In genomic region chr21:44414291-44415072, GRCh38 we compare ENCODE assay signal across 1 cellular context.
TF ChIP-seq lines count a peak whose summit lies in the region.

No MANE protein-coding gene starts in this region.

TF ChIP-seq in HepG2, 621 proteins besides CTCF, POLR2A, EP300 and RAD21:
- TF ChIP-seq TAF1 (CRISPR knock-in tag; IDR thresholded peaks at IDR 0.05) (no peak), ZNF333 (CRISPR knock-in tag; IDR thresholded peaks at IDR 0.05; ENCODE audit: borderline replicate concordance) (no peak), KDM6A (CRISPR knock-in tag; IDR thresholded peaks at IDR 0.05; ENCODE audit: low read depth) (no peak), SP140L (CRISPR knock-in tag; IDR thresholded peaks at IDR 0.05; ENCODE audit: borderline replicate concordance) (no peak), NFRKB (IDR thresholded peaks at IDR 0.05) (no peak), HNRNPUL1 (IDR thresholded peaks at IDR 0.05; ENCODE audit: low read depth, low read length) (no peak), MAFG (CRISPR knock-in tag; IDR thresholded peaks at IDR 0.05) (no peak), TBL1XR1 (IDR thresholded peaks at IDR 0.05; ENCODE audit: borderline replicate concordance, low read length, partially characterized antibody) (no peak), TEAD3 (CRISPR knock-in tag; optimal IDR thresholded peaks at IDR 0.05; ENCODE audit: borderline replicate concordance) (no peak), GATAD2A (CRISPR knock-in tag; IDR thresholded peaks at IDR 0.05) (no peak), ZNF510 (CRISPR knock-in tag; IDR thresholded peaks at IDR 0.05; ENCODE audit: low read depth) (no peak), ZNF616 (CRISPR knock-in tag; IDR thresholded peaks at IDR 0.05; ENCODE audit: low read depth) (no peak), CEBPB (IDR thresholded peaks at IDR 0.05; ENCODE audit: borderline replicate concordance, low read depth, low read length) (no peak), U2AF2 (IDR thresholded peaks at IDR 0.05; ENCODE audit: low read depth, low read length) (no peak), ZNF292 (CRISPR knock-in tag; IDR thresholded peaks at IDR 0.05; ENCODE audit: borderline replicate concordance, low read depth) (no peak), ZNF331 (CRISPR knock-in tag; IDR thresholded peaks at IDR 0.05) (no peak), ZBTB42 (CRISPR knock-in tag; IDR thresholded peaks at IDR 0.05) (no peak), PTBP1 (IDR thresholded peaks at IDR 0.05; ENCODE audit: low read depth, low read length, poor library complexity, severe bottlenecking) (no peak), FOXK1 (CRISPR knock-in tag; IDR thresholded peaks at IDR 0.05; ENCODE audit: borderline replicate concordance, low read depth) (no peak), HMGXB3 (CRISPR knock-in tag; IDR thresholded peaks at IDR 0.05; ENCODE audit: borderline replicate concordance) (no peak)
